ENCODE assay signal across 19 cellular contexts in the genomic region with DNA sequence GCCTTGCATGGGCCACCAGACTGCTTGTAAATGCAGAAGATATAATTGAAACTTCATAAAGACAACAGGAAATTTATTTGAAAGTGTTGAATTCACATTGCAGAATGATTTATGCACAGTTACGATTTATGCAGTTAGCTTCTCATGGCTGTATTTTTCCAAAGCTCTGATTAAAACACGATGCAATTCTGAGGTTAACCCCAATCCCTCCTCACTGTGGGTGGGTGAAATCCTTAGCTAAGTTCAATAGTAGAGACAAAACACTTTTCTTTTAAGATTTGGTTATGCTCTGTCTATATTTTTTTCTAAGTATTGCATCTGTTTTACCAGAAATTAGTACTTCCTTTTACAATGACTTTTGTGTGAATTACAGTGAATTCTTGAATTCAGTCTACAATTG.
"Had no signal": no experiment of that assay in that cellular context is flagged by ENCODE, and none has a peak within 500 bp of the region (broad histone marks: within the 10 kb centered on the region; RNA-seq: fewer than 3 reads in every experiment).

No MANE protein-coding gene starts in this region.

- H3K27me3 ChIP-seq: gastroesophageal sphincter, ovary, right atrium auricular region, sigmoid colon, suprapubic skin, thyroid gland, upper lobe of left lung, uterus had no signal

- H3K27ac ChIP-seq: dorsolateral prefrontal cortex, gastroesophageal sphincter, ovary, right atrium auricular region, sigmoid colon, suprapubic skin, thyroid gland, upper lobe of left lung, uterus had no signal

- H3K4me1 ChIP-seq: gastroesophageal sphincter, right atrium auricular region, sigmoid colon, suprapubic skin, thyroid gland, upper lobe of left lung, uterus had no signal

- H3K4me3 Mint-ChIP-seq: natural killer cell, neural crest cell had no signal

- H3K27ac Mint-ChIP-seq: natural killer cell had no signal

- H3K36me3 ChIP-seq: gastroesophageal sphincter, ovary, right atrium auricular region, sigmoid colon, suprapubic skin, thyroid gland, upper lobe of left lung, uterus had no signal

- DNase-seq: cortex of kidney; dorsolateral prefrontal cortex; effector CD8-positive, alpha-beta T cell; glutamatergic neuron; left colon; mucosa of descending colon; natural killer cell; ovary; sigmoid colon; small intestine; stimulated activated CD4-positive, alpha-beta T cell treated with anti-CD3 and anti-CD28 coated beads, Interleukin-2, amount 100 ng/mL, for 48 hours; stimulated activated naive CD8-positive, alpha-beta T cell treated with anti-CD3 and anti-CD28 coated beads, Interleukin-15, Interleukin-2, amounts not matched to agents 100 U/mL and 50 U/mL, for 24 hours; thyroid gland; upper lobe of left lung; uterus had no signal

- H3K4me1 Mint-ChIP-seq: natural killer cell had no signal

- H3K4me3 ChIP-seq: dorsolateral prefrontal cortex, gastroesophageal sphincter, mucosa of descending colon, ovary, right atrium auricular region, sigmoid colon, suprapubic skin, thyroid gland, upper lobe of left lung, uterus had no signal
